ENCODE assay signal across 1 cellular context in the genomic region with DNA sequence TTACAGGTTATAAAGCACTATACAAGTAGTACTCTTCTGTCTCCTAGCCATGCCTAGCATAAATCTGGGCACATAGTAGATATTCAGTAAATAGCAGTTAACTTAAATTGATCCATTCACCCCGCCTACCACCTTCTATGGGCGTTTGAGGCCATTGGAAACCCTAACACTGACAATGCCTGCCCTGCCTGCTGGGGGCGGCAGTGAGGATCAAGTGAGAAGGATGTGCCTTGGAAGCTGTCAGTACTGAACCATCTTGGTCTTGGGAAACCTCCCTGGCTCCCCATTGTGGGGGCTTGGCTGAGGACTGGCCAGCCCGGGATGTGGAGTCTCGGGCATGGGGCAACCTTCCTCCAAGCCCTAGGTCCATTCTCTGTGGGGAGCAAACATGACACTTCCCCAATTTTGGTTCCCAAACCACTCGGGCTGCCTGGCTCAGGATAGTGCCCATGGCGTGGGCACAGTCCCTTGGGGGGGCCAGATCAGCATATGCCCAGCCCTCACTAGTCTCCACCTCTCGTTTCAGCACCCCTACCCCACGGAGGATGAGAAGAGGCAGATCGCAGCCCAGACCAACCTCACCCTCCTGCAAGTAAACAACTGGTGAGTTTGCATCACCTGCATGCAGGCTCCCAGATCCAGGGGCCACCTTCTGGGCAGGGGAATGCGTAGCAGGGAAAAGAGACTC.
TF ChIP-seq lines count a peak whose summit lies in the region.

No MANE protein-coding gene starts in this region.

TF ChIP-seq in K562, 482 proteins besides CTCF, POLR2A, EP300 and RAD21:
- TF ChIP-seq MTA3 (IDR thresholded peaks at IDR 0.05; ENCODE audit: borderline replicate concordance), result peak; percentile 47; the same call in 1 of the 2 replicates
- no peak for TF ChIP-seq NCOA1 (IDR thresholded peaks at IDR 0.05; ENCODE audit: low read depth)
- TF ChIP-seq SPI1 (IDR thresholded peaks at IDR 0.05; ENCODE audit: borderline replicate concordance, low read depth, low read length), result peak; percentile 35; the same call in 1 of the 2 replicates
- TF ChIP-seq RCOR1 (IDR thresholded peaks at IDR 0.05; ENCODE audit: borderline replicate concordance in 1 of 2, low read depth in 2 of 2, low read length in 2 of 2), result 0 out of 4 replicates have a peak, but pooled peaks of 1 of the 2 experiments have one; percentile 36
